Comparison of ENCODE assay signal across 10 cellular contexts in the genomic region with DNA sequence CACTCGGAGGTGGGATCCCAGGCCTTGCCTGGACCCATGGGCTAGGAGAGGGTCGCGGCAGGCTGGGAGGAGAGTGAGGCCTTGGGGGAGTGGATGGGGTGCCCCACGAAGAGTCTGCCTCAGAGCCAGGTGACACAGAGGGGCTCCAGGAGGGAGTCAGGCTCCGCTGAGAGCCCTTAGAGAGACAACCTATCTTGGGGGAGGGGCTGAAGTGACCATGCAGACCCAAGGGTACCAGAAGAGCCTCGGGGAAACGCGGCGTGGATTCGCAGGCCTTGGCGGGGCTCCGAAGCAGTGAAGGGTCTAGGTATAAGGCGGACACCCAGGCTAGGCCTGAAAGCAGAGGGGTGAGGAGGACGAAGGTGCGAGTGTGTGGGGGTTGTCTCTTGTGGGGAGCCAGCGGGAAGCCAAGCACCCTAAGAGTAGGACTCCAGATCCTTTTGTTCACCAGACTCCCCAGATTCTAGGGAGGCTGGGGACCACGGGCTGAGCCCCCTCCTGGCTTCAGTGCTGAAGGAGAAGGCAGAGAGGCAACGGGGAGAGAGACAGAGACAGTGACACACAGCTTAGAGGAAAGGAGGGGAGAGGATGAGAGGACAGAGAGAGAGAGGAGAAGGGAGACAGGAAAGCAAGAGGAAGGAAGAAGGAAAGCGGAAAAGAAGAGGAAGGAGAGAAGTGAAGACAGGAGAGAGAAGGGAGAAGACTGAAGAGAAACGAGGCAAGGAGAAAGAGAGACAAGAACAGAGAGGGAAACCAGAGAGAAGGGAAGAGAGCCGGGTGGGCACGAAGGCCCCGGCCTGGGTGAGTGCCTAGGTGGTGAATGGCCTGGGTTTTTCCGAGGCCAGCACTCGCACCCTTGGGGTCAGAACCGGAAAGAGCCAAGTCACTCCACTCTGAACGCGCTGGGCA. TPM values are rescaled to one million over a fixed set of nuclear protein-coding genes. Genes with fewer than 3 reads are reported as not detected.
DNase-seq lines count a peak whose midpoint lies in the region; ATAC-seq, FAIRE-seq and TF ChIP-seq lines count a peak whose summit lies in the region.
"Had no signal": no experiment of that assay in that cellular context is flagged by ENCODE, and none has a peak within 500 bp of the region (broad histone marks: within the 10 kb centered on the region; RNA-seq: fewer than 3 reads in every experiment).

No MANE protein-coding gene starts in this region.

- BruUV-seq in endothelial cell of umbilical vein (replicated peaks; lab: Mats Ljungman, UMichigan), result no TSS peak

- H3K4me2 ChIP-seq in OCI-LY1 (ENCODE audit: low read length), result peak overlapping the region; percentile 34; the same call in 1 of the 2 replicates
- no peak overlapping the region for H3K4me2 ChIP-seq in endothelial cell of umbilical vein (ENCODE audit: insufficient read depth, low read length)

- no peak for FAIRE-seq in endothelial cell of umbilical vein (lab: Jason Lieb, UNC)
- FAIRE-seq: endometrium had no signal

- peak overlapping the region; percentile 71 for H3K27ac Mint-ChIP-seq in progenitor cell of endocrine pancreas

- no peak for TF ChIP-seq POLR2A in endothelial cell of umbilical vein (IDR thresholded peaks at IDR 0.05; ENCODE audit: low read depth, low read length)

- H3K4me1 Mint-ChIP-seq in progenitor cell of endocrine pancreas (ENCODE audit: low read depth), result peaks cover 3% of the 10 kb centered on the region

- H2AFZ ChIP-seq in OCI-LY1 (ENCODE audit: low read length) (no peak overlapping the region), endothelial cell of umbilical vein (ENCODE audit: low read depth, low read length) (no peak overlapping the region)

- H3K79me2 ChIP-seq in OCI-LY1 (ENCODE audit: insufficient read depth, low read length) (no peaks in the 10 kb centered on the region), endothelial cell of umbilical vein (ENCODE audit: control insufficient read depth, insufficient read depth, low read length) (no peaks in the 10 kb centered on the region)

- H3K9me3 ChIP-seq in OCI-LY1 (ENCODE audit: low read length) (no peaks in the 10 kb centered on the region), endothelial cell of umbilical vein (replicated peaks; ENCODE audit: control insufficient read depth, insufficient read depth, low read length) (no peaks in the 10 kb centered on the region)

- H4K20me1 ChIP-seq in OCI-LY1 (ENCODE audit: insufficient read depth, low read length) (no peaks in the 10 kb centered on the region), endothelial cell of umbilical vein (replicated peaks; ENCODE audit: control insufficient read depth, extremely low read depth, insufficient read depth, low read length) (no peaks in the 10 kb centered on the region)

- no peaks in the 10 kb centered on the region for H3K36me3 ChIP-seq in OCI-LY1 (ENCODE audit: insufficient read depth, low read length)
- no peaks in the 10 kb centered on the region for H3K36me3 ChIP-seq in endothelial cell of umbilical vein (ENCODE audit: control insufficient read depth in 2 of 2, extremely low read depth in 1 of 2, insufficient read depth in 2 of 2, low read length in 2 of 2)

- H3K36me3 Mint-ChIP-seq in progenitor cell of endocrine pancreas (ENCODE audit: insufficient read depth), result no peaks in the 10 kb centered on the region

- no peak overlapping the region for H3K4me3 Mint-ChIP-seq in progenitor cell of endocrine pancreas (ENCODE audit: low read depth)

- TF ChIP-seq CTCF in OCI-LY1 (IDR thresholded peaks at IDR 0.05; ENCODE audit: low read length) (no peak), endothelial cell of umbilical vein (IDR thresholded peaks at IDR 0.05; ENCODE audit: extremely low read depth in 1 of 2, insufficient read depth in 1 of 2, low read depth in 1 of 2, low read length in 2 of 2) (no peak), progenitor cell of endocrine pancreas (IDR thresholded peaks at IDR 0.05; ENCODE audit: unreplicated experiment) (no peak)

- H3K27ac ChIP-seq in OCI-LY1 (ENCODE audit: low read depth, low read length, poor library complexity, severe bottlenecking), result no peak overlapping the region
- H3K27ac ChIP-seq in endothelial cell of umbilical vein (ENCODE audit: insufficient read depth, low read depth, low read length), result no peak overlapping the region

- no peaks in the 10 kb centered on the region for H3K9me3 Mint-ChIP-seq in progenitor cell of endocrine pancreas (ENCODE audit: low read depth)

- POLR2A ChIA-PET in endothelial cell of umbilical vein (lab: Charles Lee), result no interaction called here

- dilution Hi-C loops in endothelial cell of umbilical vein (cut with MboI; ENCODE audit: extremely low pct_ligation_motif_present, low sequenced_read_pairs), result no loop called here

- ATAC-seq in HG02938 (IDR thresholded peaks at IDR 0.05; ENCODE audit: unreplicated experiment), result no peak

- H3F3A ChIP-seq in OCI-LY1 (ENCODE audit: insufficient read depth, low read length), result no peaks in the 10 kb centered on the region

- H3K9ac ChIP-seq in OCI-LY1 (ENCODE audit: low read length) (no peak overlapping the region), endothelial cell of umbilical vein (replicated peaks; ENCODE audit: extremely low read depth, insufficient read depth, low read length) (no peak overlapping the region)

- intact Hi-C loops in endothelial cell of umbilical vein (cut with micrococcal nuclease), result no loop called here

- no peaks in the 10 kb centered on the region for H3K9me1 ChIP-seq in endothelial cell of umbilical vein (replicated peaks; ENCODE audit: control insufficient read depth, extremely low read depth, insufficient read depth, low read length)

- peaks cover 90% of the 10 kb centered on the region for H3K27me3 Mint-ChIP-seq in progenitor cell of endocrine pancreas

- DNase-seq in EL (peak; percentile 23), endothelial cell of umbilical vein (ENCODE audit: low read depth, low spot score) (no peak), progenitor cell of endocrine pancreas (ENCODE audit: low spot score, unreplicated experiment) (no peak), GM03348 (ENCODE audit: low spot score) (no peak)
- DNase-seq in stimulated activated CD4-positive, alpha-beta T cell treated with anti-CD3 and anti-CD28 coated beads, Interleukin-2, amount 100 ng/mL, for 48 hours, result no peak
- DNase-seq: left cardiac atrium had no signal

- no peaks in the 10 kb centered on the region for H3K9me2 ChIP-seq in OCI-LY1 (ENCODE audit: low read depth, low read length)

- H3K4me3 ChIP-seq in OCI-LY1 (ENCODE audit: low read depth, low read length, poor library complexity, severe bottlenecking), result peak overlapping the region; percentile 13
- no peak overlapping the region for H3K4me3 ChIP-seq in endothelial cell of umbilical vein (replicated peaks in 1 of 3; ENCODE audit: insufficient read depth in 1 of 3, low read depth in 1 of 3, low read length in 3 of 3)

- CTCF ChIA-PET in endothelial cell of umbilical vein (lab: Charles Lee), result interaction anchor here (1.9 kb wide), 1 partner anchor 8 kb away, joined by 7 read pairs; no protein-coding TSS in a partner anchor

- peaks cover 5% of the 10 kb centered on the region for H3K4me1 ChIP-seq in OCI-LY1 (ENCODE audit: insufficient read depth, low read length, severe bottlenecking)
- no peaks in the 10 kb centered on the region for H3K4me1 ChIP-seq in endothelial cell of umbilical vein (ENCODE audit: control insufficient read depth, extremely low read depth, insufficient read depth, low read length)

- no peaks in the 10 kb centered on the region for H3K27me3 ChIP-seq in OCI-LY1 (ENCODE audit: insufficient read depth, low read length)
- H3K27me3 ChIP-seq in endothelial cell of umbilical vein (ENCODE audit: control insufficient read depth in 2 of 2, insufficient read depth in 2 of 2, low read length in 2 of 2), result peaks cover 83 to 96% of the 10 kb centered on the region in 2 experiments

RNA-seq across cellular contexts. Expression of a gene that starts 1.1 kb away (rescaled TPM):
- not detected in 2 replicates for total RNA-seq in endothelial cell of umbilical vein
- not detected in 2 replicates for polyA plus RNA-seq in endothelial cell of umbilical vein
- not detected in 2 replicates for polyA plus RNA-seq in endothelial cell of umbilical vein (2011; cell fraction: cytosol; rRNA removed)
- not detected in 2 replicates for polyA plus RNA-seq in endothelial cell of umbilical vein (2011; cell fraction: nucleus; rRNA removed)
- not detected in 2 replicates for polyA plus RNA-seq in endothelial cell of umbilical vein (2012)
- not detected in 2 replicates for polyA minus RNA-seq in endothelial cell of umbilical vein
- 1.0 TPM for polyA minus RNA-seq in endothelial cell of umbilical vein (2011; cell fraction: cytosol; rRNA and poly(A)+ RNA removed)
- not detected in 2 replicates for polyA minus RNA-seq in endothelial cell of umbilical vein (2011; cell fraction: nucleus; rRNA and poly(A)+ RNA removed)
- total RNA-seq in progenitor cell of endocrine pancreas, result not detected in 2 replicates
- total RNA-seq: left cardiac atrium had no signal

RNA-seq across cellular contexts. Expression of a gene that starts 6.4 kb away (rescaled TPM):
- total RNA-seq in endothelial cell of umbilical vein (not detected in 2 replicates), progenitor cell of endocrine pancreas (not detected in 2 replicates)
- not detected in 2 replicates for polyA plus RNA-seq in endothelial cell of umbilical vein
- polyA plus RNA-seq in endothelial cell of umbilical vein (2011; cell fraction: cytosol; rRNA removed), result not detected in 2 replicates
- polyA plus RNA-seq in endothelial cell of umbilical vein (2011; cell fraction: nucleus; rRNA removed), result not detected in 2 replicates
- polyA plus RNA-seq in endothelial cell of umbilical vein (2012), result not detected in 2 replicates
- not detected in 2 replicates for polyA minus RNA-seq in endothelial cell of umbilical vein
- not detected for polyA minus RNA-seq in endothelial cell of umbilical vein (2011; cell fraction: cytosol; rRNA and poly(A)+ RNA removed)
- not detected in 2 replicates for polyA minus RNA-seq in endothelial cell of umbilical vein (2011; cell fraction: nucleus; rRNA and poly(A)+ RNA removed)
- total RNA-seq: left cardiac atrium had no signal

RNA-seq across cellular contexts. Expression of a gene that starts 10.6 kb away (rescaled TPM):
- total RNA-seq in endothelial cell of umbilical vein (not detected in 2 replicates), progenitor cell of endocrine pancreas (not detected in 2 replicates)
- not detected in 2 replicates for polyA plus RNA-seq in endothelial cell of umbilical vein
- not detected in 2 replicates for polyA plus RNA-seq in endothelial cell of umbilical vein (2011; cell fraction: cytosol; rRNA removed)
- polyA plus RNA-seq in endothelial cell of umbilical vein (2011; cell fraction: nucleus; rRNA removed), result not detected in 2 replicates
- polyA plus RNA-seq in endothelial cell of umbilical vein (2012), result not detected in 2 replicates
- not detected in 2 replicates for polyA minus RNA-seq in endothelial cell of umbilical vein
- polyA minus RNA-seq in endothelial cell of umbilical vein (2011; cell fraction: cytosol; rRNA and poly(A)+ RNA removed), result not detected
- polyA minus RNA-seq in endothelial cell of umbilical vein (2011; cell fraction: nucleus; rRNA and poly(A)+ RNA removed), result not detected in 2 replicates
- total RNA-seq: left cardiac atrium, SK-MEL-5 had no signal

RNA-seq across cellular contexts. Expression of a gene that starts 13.5 kb away (rescaled TPM):
- not detected in 2 replicates for total RNA-seq in endothelial cell of umbilical vein
- not detected in 2 replicates for polyA plus RNA-seq in endothelial cell of umbilical vein
- polyA plus RNA-seq in endothelial cell of umbilical vein (2011; cell fraction: cytosol; rRNA removed), result not detected in 2 replicates
- polyA plus RNA-seq in endothelial cell of umbilical vein (2011; cell fraction: nucleus; rRNA removed), result not detected in 2 replicates
- not detected in 2 replicates for polyA plus RNA-seq in endothelial cell of umbilical vein (2012)
- not detected in 2 replicates for polyA minus RNA-seq in endothelial cell of umbilical vein
- polyA minus RNA-seq in endothelial cell of umbilical vein (2011; cell fraction: cytosol; rRNA and poly(A)+ RNA removed), result not detected
- polyA minus RNA-seq in endothelial cell of umbilical vein (2011; cell fraction: nucleus; rRNA and poly(A)+ RNA removed), result not detected in 2 replicates
- total RNA-seq in progenitor cell of endocrine pancreas, result not detected in 2 replicates
- total RNA-seq: left cardiac atrium had no signal

RNA-seq across cellular contexts. Expression of a gene that starts 16.5 kb away (rescaled TPM):
- total RNA-seq in endothelial cell of umbilical vein (3.5 and 3.9 TPM in 2 replicates), progenitor cell of endocrine pancreas (not detected in 2 replicates)
- polyA plus RNA-seq in endothelial cell of umbilical vein, result 1.9 and 2.3 TPM in 2 replicates
- polyA plus RNA-seq in endothelial cell of umbilical vein (2011; cell fraction: cytosol; rRNA removed), result 1.2 and 1.9 TPM in 2 replicates
- 1.0 and 1.2 TPM in 2 replicates for polyA plus RNA-seq in endothelial cell of umbilical vein (2011; cell fraction: nucleus; rRNA removed)
- 3.6 and 4.5 TPM in 2 replicates for polyA plus RNA-seq in endothelial cell of umbilical vein (2012)
- 0.40 and 0.46 TPM in 2 replicates for polyA minus RNA-seq in endothelial cell of umbilical vein
- polyA minus RNA-seq in endothelial cell of umbilical vein (2011; cell fraction: cytosol; rRNA and poly(A)+ RNA removed), result 2.0 TPM
- 0.53 and 1.4 TPM in 2 replicates for polyA minus RNA-seq in endothelial cell of umbilical vein (2011; cell fraction: nucleus; rRNA and poly(A)+ RNA removed)
